33 cellular contexts compared by ENCODE assay signal in genomic region chr19:36898422-36898821, GRCh38.
"Had no signal": no experiment of that assay in that cellular context is flagged by ENCODE, and none has a peak within 500 bp of the region (broad histone marks: within the 10 kb centered on the region; RNA-seq: fewer than 3 reads in every experiment).

No MANE protein-coding gene starts in this region.

- H3K4me3 ChIP-seq: adrenal gland, body of pancreas had no signal

- DNase-seq: activated B cell treated with CpG ODN at 0.5 μM for 24 hours; activated CD4-positive, alpha-beta T cell treated with anti-CD3 and anti-CD28 coated beads for 48 hours; activated CD4-positive, alpha-beta T cell treated with anti-CD3 and anti-CD28 coated beads, Interleukin-2, amount 50 U/mL, for 1 hour; activated CD4-positive, alpha-beta T cell treated with anti-CD3 and anti-CD28 coated beads, Interleukin-2, amount 50 U/mL, for 48 hours; activated CD8-positive, alpha-beta memory T cell treated with anti-CD3 and anti-CD28 coated beads for 24 hours; activated CD8-positive, alpha-beta T cell treated with anti-CD3 and anti-CD28 coated beads for 36 hours; activated effector memory CD4-positive, alpha-beta T cell treated with Interleukin-2 at 50 U/mL for 16 hours; activated gamma-delta T cell treated with Interleukin-2 at 50 U/mL for 16 hours; activated naive CD4-positive, alpha-beta T cell treated with anti-CD3 and anti-CD28 coated beads, Interleukin-2, amount 50 U/mL, for 16 hours; activated naive CD4-positive, alpha-beta T cell treated with Interleukin-2 at 50 U/mL for 16 hours; activated T-cell treated with anti-CD3 and anti-CD28 coated beads, Interleukin-2, amount 50 U/mL, for 4 hours; adrenal gland; amygdala; aorta; body of pancreas; caudate nucleus; cortex of kidney; dermis blood vessel endothelial cell; effector CD4-positive, alpha-beta T cell; effector memory CD8-positive, alpha-beta T cell; foreskin fibroblast; head of caudate nucleus; T-helper 17 cell; T1000; WERI-Rb-1 had no signal

- H3K27me3 Mint-ChIP-seq: activated B cell treated with CpG ODN at 0.5 μM for 24 hours; activated CD8-positive, alpha-beta T cell treated with anti-CD3 and anti-CD28 coated beads for 36 hours; activated naive CD8-positive, alpha-beta T cell; activated T-helper 17 cell treated with anti-CD3 and anti-CD28 coated beads, Interleukin-2, amount 50 U/mL, for 72 hours; effector memory CD8-positive, alpha-beta T cell; T-helper 17 cell had no signal

- H3K4me1 Mint-ChIP-seq: activated B cell treated with CpG ODN at 0.5 μM for 24 hours; activated T-helper 17 cell treated with anti-CD3 and anti-CD28 coated beads, Interleukin-2, amount 50 U/mL, for 72 hours; T-helper 17 cell had no signal

- H3K4me3 Mint-ChIP-seq: activated B cell treated with CpG ODN at 0.5 μM for 24 hours; activated CD8-positive, alpha-beta T cell treated with anti-CD3 and anti-CD28 coated beads for 36 hours; activated naive CD8-positive, alpha-beta T cell; activated T-cell treated with anti-CD3 and anti-CD28 coated beads, Interleukin-2, amount 50 U/mL, for 4 hours; activated T-helper 17 cell treated with anti-CD3 and anti-CD28 coated beads, Interleukin-2, amount 50 U/mL, for 72 hours; effector memory CD8-positive, alpha-beta T cell; T-helper 17 cell; T-helper 2 cell treated with Interferon-gamma antibody and Interleukin-4, amounts not matched to agents 5 μg/mL and 100 μg/mL, for 36 hours had no signal

- FAIRE-seq: colon, endometrium, frontal cortex had no signal

- H3K27ac ChIP-seq: adrenal gland, body of pancreas, WERI-Rb-1 had no signal

- ATAC-seq: activated CD4-positive, CD25-positive, alpha-beta regulatory T cell treated with anti-CD3 and anti-CD28 coated beads, Interleukin-2, amount 50 U/mL, for 24 hours; activated CD8-positive, alpha-beta T cell treated with anti-CD3 and anti-CD28 coated beads for 36 hours; activated T-cell treated with anti-CD3 and anti-CD28 coated beads, Interleukin-2, amount 50 U/mL, for 4 hours; activated T-helper 17 cell treated with anti-CD3 and anti-CD28 coated beads, Interleukin-2, amount 50 U/mL, for 72 hours; body of pancreas; effector memory CD8-positive, alpha-beta T cell; esophagus mucosa; T-helper 17 cell had no signal

- H3K27me3 ChIP-seq: adrenal gland, body of pancreas had no signal

- H3K4me1 ChIP-seq: adrenal gland, body of pancreas had no signal

- H3K27ac Mint-ChIP-seq: activated B cell treated with CpG ODN at 0.5 μM for 24 hours; activated CD8-positive, alpha-beta T cell treated with anti-CD3 and anti-CD28 coated beads for 36 hours; activated naive CD8-positive, alpha-beta T cell; activated T-helper 17 cell treated with anti-CD3 and anti-CD28 coated beads, Interleukin-2, amount 50 U/mL, for 72 hours; effector memory CD8-positive, alpha-beta T cell; T-helper 17 cell; T-helper 2 cell treated with Interferon-gamma antibody and Interleukin-4, amounts not matched to agents 5 μg/mL and 100 μg/mL, for 36 hours had no signal
